ENCODE assay signal across 8 cellular contexts in the genomic region with DNA sequence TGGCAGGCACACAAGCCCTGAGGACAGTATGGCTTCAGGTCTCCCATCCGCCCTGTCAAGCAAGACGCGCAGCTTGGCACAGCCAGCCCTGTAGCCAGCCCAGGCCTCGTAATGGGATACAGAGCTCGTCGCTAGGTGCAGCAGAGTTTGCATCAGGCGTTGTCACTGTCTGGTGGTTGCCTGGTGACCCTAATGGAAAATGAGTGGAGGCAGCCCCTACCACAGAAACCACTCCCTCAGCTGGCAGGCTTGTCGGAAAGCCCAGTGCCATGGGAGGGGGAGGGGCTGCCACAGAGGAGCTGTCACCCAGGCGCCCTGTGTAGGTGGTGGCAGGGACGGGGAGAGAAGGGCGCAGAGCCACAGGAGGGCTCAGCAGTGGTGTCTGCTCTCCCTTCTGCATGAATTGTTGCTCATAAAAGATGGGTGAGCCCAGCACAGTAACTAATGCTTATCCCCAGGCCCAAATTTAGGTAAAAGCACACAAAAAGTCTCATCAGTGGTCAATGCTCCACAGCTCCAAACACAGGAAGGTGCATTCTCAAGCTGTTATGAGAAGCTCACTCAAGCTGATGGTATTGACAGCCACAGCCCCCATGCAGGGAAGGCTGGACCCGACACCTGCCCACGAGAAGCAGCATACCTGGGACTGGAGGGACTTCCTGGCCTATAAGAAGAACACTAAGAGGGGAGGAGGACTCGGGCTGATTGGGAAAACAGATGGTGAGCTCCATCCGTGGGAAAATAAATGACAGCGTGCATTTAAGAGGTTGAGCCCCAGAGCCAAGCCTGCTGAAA.
DNase-seq lines count a peak whose midpoint lies in the region; ATAC-seq and TF ChIP-seq lines count a peak whose summit lies in the region.

No MANE protein-coding gene starts in this region.

- TF ChIP-seq POLR2A in IMR-90 (IDR thresholded peaks at IDR 0.05; ENCODE audit: low read depth, low read length), result no peak

- CTCF ChIA-PET in IMR-90 (lab: Yijun Ruan, JAX) (interaction anchor here (0.6 kb wide), 1 partner anchor 1963 kb away, joined by 3 read pairs; no protein-coding TSS in a partner anchor), A673 (lab: Charles Lee) (no interaction called here)

- peak overlapping the region; percentile 32 for H3K14ac ChIP-seq in IMR-90 (replicated peaks; ENCODE audit: low read depth, low read length)

- H3K4me1 ChIP-seq in IMR-90 (ENCODE audit: control insufficient read depth, insufficient read depth, low read length) (peaks cover 24% of the 10 kb centered on the region), A673 (ENCODE audit: insufficient read depth, low read length, poor library complexity, severe bottlenecking) (no peaks in the 10 kb centered on the region)

- peak overlapping the region; percentile 66; the same call in 1 of the 2 replicates for H2BK20ac ChIP-seq in IMR-90 (ENCODE audit: low read depth, low read length)

- H3K18ac ChIP-seq in IMR-90 (ENCODE audit: low read depth, low read length), result 0 out of 2 replicates have a peak overlapping the region, but pooled peaks have one; percentile 9

- BruUV-seq in IMR-90 (replicated peaks; lab: Mats Ljungman, UMichigan) (no TSS peak), A673 (replicated peaks; lab: Mats Ljungman, UMichigan) (no TSS peak)

- POLR2A ChIA-PET in IMR-90 (lab: Charles Lee; ENCODE audit: unreplicated experiment) (no interaction called here), A673 (lab: Charles Lee; ENCODE audit: low non-redundant PET) (no interaction called here)

- peaks cover 33% of the 10 kb centered on the region for H3K9me1 ChIP-seq in IMR-90 (ENCODE audit: insufficient read depth, low read length)

- no peak for TF ChIP-seq RAD21 in IMR-90 (IDR thresholded peaks at IDR 0.05; ENCODE audit: low read length)

- ATAC-seq in IMR-90 (ENCODE audit: low read depth) (no peak), GM19351 (IDR thresholded peaks at IDR 0.05; ENCODE audit: unreplicated experiment) (no peak)
- peak; percentile 95 for ATAC-seq in effector memory CD8-positive, alpha-beta T cell (replicated peaks)

- no peak overlapping the region for H3K9ac ChIP-seq in IMR-90 (ENCODE audit: low read depth, low read length)

- H3K4me2 ChIP-seq in IMR-90 (ENCODE audit: low read depth, low read length), result no peak overlapping the region

- H4K20me1 ChIP-seq in IMR-90 (ENCODE audit: insufficient read depth, low read length), result no peaks in the 10 kb centered on the region

- H3K36me3 Mint-ChIP-seq in effector memory CD8-positive, alpha-beta T cell (ENCODE audit: insufficient read depth), result peaks cover 8% of the 10 kb centered on the region
- H3K36me3 Mint-ChIP-seq in HFFc6 (ENCODE audit: low read depth), result no peaks in the 10 kb centered on the region

- no peaks in the 10 kb centered on the region for H3K9me3 Mint-ChIP-seq in effector memory CD8-positive, alpha-beta T cell
- no peaks in the 10 kb centered on the region for H3K9me3 Mint-ChIP-seq in HFFc6

- H3K79me1 ChIP-seq in IMR-90 (ENCODE audit: low read depth in 1 of 2, low read length in 2 of 2), result no peaks in the 10 kb centered on the region

- H3K9me3 ChIP-seq in IMR-90 (ENCODE audit: control insufficient read depth, insufficient read depth, low read length), result no peaks in the 10 kb centered on the region
- H3K9me3 ChIP-seq in A673 (ENCODE audit: low read depth, low read length, poor library complexity, severe bottlenecking), result no peaks in the 10 kb centered on the region

- H2AK5ac ChIP-seq in IMR-90 (ENCODE audit: low read depth, low read length), result peak overlapping the region; percentile 86

- DNase-seq in IMR-90, result no peak
- DNase-seq in activated CD4-positive, alpha-beta T cell treated with anti-CD3 and anti-CD28 coated beads for 1 hour, result peak; percentile 83
- peak; percentile 75 to 90 (median 87) for DNase-seq in effector memory CD8-positive, alpha-beta T cell
- DNase-seq in stimulated activated CD4-positive, alpha-beta T cell treated with anti-CD3 and anti-CD28 coated beads, TNF-alpha, amount 100 ng/mL, for 24 hours (ENCODE audit: low read depth in 3 of 3), result peak; percentile 80 to 92 (median 86)
- no peak for DNase-seq in A673 (ENCODE audit: low spot score)
- DNase-seq in HFFc6, result no peak
- DNase-seq in globus pallidus (ENCODE audit: low spot score), result no peak

- intact Hi-C loops in IMR-90 (cut with micrococcal nuclease), result no loop called here
- intact Hi-C loops in A673 (cut with micrococcal nuclease; ENCODE audit: unreplicated experiment), result no loop called here

- H4K91ac ChIP-seq in IMR-90 (ENCODE audit: insufficient read depth, low read depth, low read length), result peak overlapping the region; percentile 70

- H2AK9ac ChIP-seq in IMR-90 (replicated peaks; ENCODE audit: low read depth, low read length, poor library complexity), result peak overlapping the region; percentile 73

- dilution Hi-C loops in IMR-90 (cut with HindIII; ENCODE audit: low sequenced_read_pairs, unreplicated experiment), result no loop called here

- peak overlapping the region; percentile 75; the same call in 2 of the 3 replicates for H2BK15ac ChIP-seq in IMR-90 (ENCODE audit: low read depth, low read length)

- peak overlapping the region; percentile 60 for H2BK5ac ChIP-seq in IMR-90 (ENCODE audit: low read depth, low read length, poor library complexity, severe bottlenecking)

- H3K56ac ChIP-seq in IMR-90 (ENCODE audit: extremely low read depth, insufficient read depth, low read length), result no peak overlapping the region

- H3K27ac Mint-ChIP-seq in effector memory CD8-positive, alpha-beta T cell, result peak overlapping the region; percentile 89 to 91
- H3K27ac Mint-ChIP-seq in HFFc6, result no peak overlapping the region

- in situ Hi-C loops in IMR-90 (cut with MboI; ENCODE audit: low sequenced_read_pairs), result loop anchor here (25.0 kb wide), 1 partner anchor 385 kb away; no protein-coding TSS in a partner anchor

- H4K8ac ChIP-seq in IMR-90 (ENCODE audit: low read depth in 2 of 2, low read length in 2 of 2), result peak overlapping the region in 1 of 2 experiments; percentile 37; a peak in 1 of 4 replicates

- peaks cover 23 to 35% of the 10 kb centered on the region in 2 donors for H3K4me1 Mint-ChIP-seq in effector memory CD8-positive, alpha-beta T cell (ENCODE audit: low read depth in 2 of 2)
- H3K4me1 Mint-ChIP-seq in HFFc6 (ENCODE audit: low read depth), result peaks cover 56% of the 10 kb centered on the region

- peak overlapping the region; percentile 36 for H2AFZ ChIP-seq in IMR-90 (replicated peaks; ENCODE audit: low read length, poor library complexity)

- no peaks in the 10 kb centered on the region for H3K27me3 Mint-ChIP-seq in effector memory CD8-positive, alpha-beta T cell
- H3K27me3 Mint-ChIP-seq in HFFc6 (ENCODE audit: insufficient read depth), result no peaks in the 10 kb centered on the region; the same call in 1 of the 2 replicates

- H2BK120ac ChIP-seq in IMR-90 (ENCODE audit: low read depth, low read length), result peak overlapping the region; percentile 78; the same call in 1 of the 2 replicates

- peak overlapping the region; percentile 28; the same call in 1 of the 2 replicates for H3K23ac ChIP-seq in IMR-90 (ENCODE audit: low read depth, low read length)

- TF ChIP-seq CTCF in IMR-90 (conservative IDR thresholded peaks at IDR 0.05; ENCODE audit: low read depth, low read length) (no peak), A673 (conservative IDR thresholded peaks at IDR 0.05; ENCODE audit: low read depth, low read length) (no peak), HFFc6 (IDR thresholded peaks at IDR 0.05) (no peak)

- H4K5ac ChIP-seq in IMR-90 (ENCODE audit: low read depth, low read length), result peak overlapping the region; percentile 13; the same call in 1 of the 2 replicates

- peak overlapping the region; percentile 50 to 60 for H3K4me3 Mint-ChIP-seq in effector memory CD8-positive, alpha-beta T cell
- H3K4me3 Mint-ChIP-seq in HFFc6, result no peak overlapping the region

- no peaks in the 10 kb centered on the region for H3K36me3 ChIP-seq in IMR-90 (ENCODE audit: control insufficient read depth, insufficient read depth, low read length)
- H3K36me3 ChIP-seq in A673 (ENCODE audit: insufficient read depth, low read length, poor library complexity, severe bottlenecking), result no peaks in the 10 kb centered on the region

- H3K27ac ChIP-seq in IMR-90 (ENCODE audit: insufficient read depth, low read length) (no peak overlapping the region; the same call in 1 of the 2 replicates), A673 (ENCODE audit: low read depth, low read length, poor library complexity, severe bottlenecking) (no peak overlapping the region)

- H3K4ac ChIP-seq in IMR-90 (ENCODE audit: low read depth, low read length), result peak overlapping the region; percentile 65

- H3K27me3 ChIP-seq in IMR-90 (ENCODE audit: control insufficient read depth, insufficient read depth, low read length), result no peaks in the 10 kb centered on the region
- H3K27me3 ChIP-seq in A673 (replicated peaks; ENCODE audit: insufficient read depth, low read depth, low read length, poor library complexity), result peaks cover 17% of the 10 kb centered on the region

- WGBS in IMR-90 (ENCODE audit: extremely low coverage in 2 of 2, insufficient read length in 1 of 2), 2 experiments, result 81% methylated on average over 8 of the region's 16 CpGs; no CpG with 5 or more reads in 1 of the 2 experiments

- H3K4me3 ChIP-seq in IMR-90 (ENCODE audit: insufficient read depth, low read depth, low read length), result no peak overlapping the region
- no peak overlapping the region for H3K4me3 ChIP-seq in A673 (ENCODE audit: low read depth, low read length, poor library complexity, severe bottlenecking)

TF ChIP-seq in IMR-90, 13 proteins besides CTCF, POLR2A, EP300 and RAD21 (continues in another document):
- TF ChIP-seq RCOR1 (IDR thresholded peaks at IDR 0.05; ENCODE audit: insufficient replicate concordance, low read length) (no peak), MXI1 (IDR thresholded peaks at IDR 0.05; ENCODE audit: borderline replicate concordance, low read depth, low read length) (no peak), CEBPB (IDR thresholded peaks at IDR 0.05; ENCODE audit: low read depth, low read length) (no peak), MAFK (IDR thresholded peaks at IDR 0.05; ENCODE audit: low read depth, low read length) (no peak), FOS (IDR thresholded peaks at IDR 0.05; ENCODE audit: low read depth, low read length) (no peak), SMC3 (IDR thresholded peaks at IDR 0.05; ENCODE audit: low read depth, low read length) (no peak), MAZ (IDR thresholded peaks at IDR 0.05; ENCODE audit: borderline replicate concordance, low read depth, low read length) (no peak), CHD1 (IDR thresholded peaks at IDR 0.05; ENCODE audit: low read depth, low read length) (no peak)
- TF ChIP-seq, protein P1, sequence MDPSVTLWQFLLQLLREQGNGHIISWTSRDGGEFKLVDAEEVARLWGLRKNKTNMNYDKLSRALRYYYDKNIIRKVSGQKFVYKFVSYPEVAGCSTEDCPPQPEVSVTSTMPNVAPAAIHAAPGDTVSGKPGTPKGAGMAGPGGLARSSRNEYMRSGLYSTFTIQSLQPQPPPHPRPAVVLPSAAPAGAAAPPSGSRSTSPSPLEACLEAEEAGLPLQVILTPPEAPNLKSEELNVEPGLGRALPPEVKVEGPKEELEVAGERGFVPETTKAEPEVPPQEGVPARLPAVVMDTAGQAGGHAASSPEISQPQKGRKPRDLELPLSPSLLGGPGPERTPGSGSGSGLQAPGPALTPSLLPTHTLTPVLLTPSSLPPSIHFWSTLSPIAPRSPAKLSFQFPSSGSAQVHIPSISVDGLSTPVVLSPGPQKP (IDR thresholded peaks at IDR 0.05; ENCODE audit: borderline replicate concordance, low read depth, low read length), result no peak

Comparison
In these comparisons a context has a peak if more than half of its experiments do, and no peak if none do; other contexts are left out.
1. DNase-seq: peak in activated CD4-positive, alpha-beta T cell treated with anti-CD3 and anti-CD28 coated beads for 1 hour (single experiment), effector memory CD8-positive, alpha-beta T cell (3 of 3) and stimulated activated CD4-positive, alpha-beta T cell treated with anti-CD3 and anti-CD28 coated beads, TNF-alpha, amount 100 ng/mL, for 24 hours (3 of 3); none in IMR-90 (single experiment), A673 (single experiment), HFFc6 (single experiment) and globus pallidus (single experiment).